ENCODE assay signal across 9 cellular contexts in the genomic region with DNA sequence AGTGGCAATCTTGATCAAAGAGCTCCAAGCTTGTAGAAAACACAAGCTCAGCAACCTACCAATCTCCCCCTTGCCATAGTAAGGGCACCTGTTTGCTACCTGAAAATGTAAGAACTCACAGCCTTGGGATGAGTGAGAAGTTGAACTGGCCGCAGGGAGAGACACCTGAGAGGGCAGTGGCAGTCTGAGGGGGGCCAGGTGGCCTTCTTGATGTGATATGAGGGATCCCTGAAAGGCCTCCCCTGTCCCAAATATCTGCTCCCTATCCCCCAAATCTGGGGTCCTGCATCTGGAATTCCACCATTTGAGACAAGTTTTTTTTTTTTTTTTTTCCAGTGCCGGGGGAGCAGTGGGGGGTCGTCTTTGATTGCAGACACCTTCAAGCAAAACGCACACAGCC.
DNase-seq lines count a peak whose midpoint lies in the region; ATAC-seq and TF ChIP-seq lines count a peak whose summit lies in the region.
"Had no signal": no experiment of that assay in that cellular context is flagged by ENCODE, and none has a peak within 500 bp of the region (broad histone marks: within the 10 kb centered on the region; RNA-seq: fewer than 3 reads in every experiment).

No MANE protein-coding gene starts in this region.

- H3K56ac ChIP-seq in H9 (ENCODE audit: insufficient read length, low read depth, low read length): no peak overlapping the region

- no peak overlapping the region for H4K91ac ChIP-seq in H9 (ENCODE audit: insufficient read length, low read depth, low read length)

- H4K20me1 ChIP-seq in H9 (ENCODE audit: control insufficient read depth, insufficient read depth, insufficient read length): no peaks in the 10 kb centered on the region

- no CpG with 5 or more reads among the region's 4 CpGs for WGBS in H9 (ENCODE audit: extremely low coverage, insufficient read length, low lambda C conversion rate)

- H2BK5ac ChIP-seq in H9 (ENCODE audit: insufficient read length, low read length): no peak overlapping the region

- no peak overlapping the region for H4K5ac ChIP-seq in H9 (ENCODE audit: insufficient read length, low read depth, low read length)

- H2BK12ac ChIP-seq in H9 (ENCODE audit: insufficient read length, low read depth, low read length): no peak overlapping the region

- H3K4me1 Mint-ChIP-seq in H9: peaks cover 21 to 25% of the 10 kb centered on the region in 2 experiments
- H3K4me1 Mint-ChIP-seq in activated naive CD8-positive, alpha-beta T cell treated with anti-CD3 and anti-CD28 coated beads for 36 hours: no peaks in the 10 kb centered on the region
- peaks cover 9% of the 10 kb centered on the region for H3K4me1 Mint-ChIP-seq in stimulated activated effector memory CD8-positive, alpha-beta T cell treated with anti-CD3 and anti-CD28 coated beads, Interleukin-12 subunit alpha, Interleukin-12 subunit beta, amount 100 ng/mL, for 72 hours

- H3K9me3 ChIP-seq in H9 (ENCODE audit: control insufficient read depth, low read depth, low read length) (no peaks in the 10 kb centered on the region), iPS-18c (ENCODE audit: control insufficient read depth, insufficient read depth, low read length) (peaks cover 2% of the 10 kb centered on the region)

- no peak overlapping the region for H3T11ph ChIP-seq in H9 (ENCODE audit: low read length)

- H3K27ac ChIP-seq in H9 (ENCODE audit: insufficient read length, low read depth, low read length): no peak overlapping the region

- no peaks in the 10 kb centered on the region for H3K9me3 Mint-ChIP-seq in H9
- no peaks in the 10 kb centered on the region for H3K9me3 Mint-ChIP-seq in activated naive CD8-positive, alpha-beta T cell treated with anti-CD3 and anti-CD28 coated beads for 36 hours
- no peaks in the 10 kb centered on the region for H3K9me3 Mint-ChIP-seq in stimulated activated effector memory CD8-positive, alpha-beta T cell treated with anti-CD3 and anti-CD28 coated beads, Interleukin-12 subunit alpha, Interleukin-12 subunit beta, amount 100 ng/mL, for 72 hours

- no peak overlapping the region for H2BK20ac ChIP-seq in H9 (ENCODE audit: low read depth, low read length, poor library complexity, severe bottlenecking)

- peak overlapping the region; percentile 68 for H3K4me2 ChIP-seq in H9 (ENCODE audit: insufficient read depth, insufficient read length, low read length)

- H2BK120ac ChIP-seq in H9 (ENCODE audit: low read depth, low read length, poor library complexity, severe bottlenecking): no peak overlapping the region

- H3K27ac Mint-ChIP-seq in H9: no peak overlapping the region
- no peak overlapping the region for H3K27ac Mint-ChIP-seq in activated naive CD8-positive, alpha-beta T cell treated with anti-CD3 and anti-CD28 coated beads for 36 hours
- no peak overlapping the region for H3K27ac Mint-ChIP-seq in stimulated activated effector memory CD8-positive, alpha-beta T cell treated with anti-CD3 and anti-CD28 coated beads, Interleukin-12 subunit alpha, Interleukin-12 subunit beta, amount 100 ng/mL, for 72 hours

- peaks cover 75% of the 10 kb centered on the region for H3K27me3 Mint-ChIP-seq in H9 (ENCODE audit: low read depth)
- peaks cover 37% of the 10 kb centered on the region for H3K27me3 Mint-ChIP-seq in activated naive CD8-positive, alpha-beta T cell treated with anti-CD3 and anti-CD28 coated beads for 36 hours

- H2AK5ac ChIP-seq in H9 (ENCODE audit: insufficient read length, low read length): no peak overlapping the region

- no peak for DNase-seq in H9
- DNase-seq in activated naive CD8-positive, alpha-beta T cell treated with anti-CD3 and anti-CD28 coated beads for 36 hours: no peak
- DNase-seq in stimulated activated effector memory CD8-positive, alpha-beta T cell treated with anti-CD3 and anti-CD28 coated beads, Interleukin-12 subunit alpha, Interleukin-12 subunit beta, amount 100 ng/mL, for 72 hours (ENCODE audit: low spot score in 2 of 2): no peak
- DNase-seq in NCI-H446 treated with DMSO at 0.1 percent for 48 hours (lab: John Stamatoyannopoulos, UW): no peak
- no peak for DNase-seq in HuH-7.5 (ENCODE audit: low spot score)
- no peak for DNase-seq in mucosa of gallbladder (ENCODE audit: low spot score)
- no peak for DNase-seq in amygdala (lab: John Stamatoyannopoulos, UW)
- DNase-seq: islet precursor cell had no signal

- no peak overlapping the region for H3K18ac ChIP-seq in H9 (ENCODE audit: insufficient read length, low read depth, low read length)

- H3K4ac ChIP-seq in H9 (ENCODE audit: low read depth, low read length): no peak overlapping the region

- H3K14ac ChIP-seq in H9 (ENCODE audit: insufficient read depth, low read length): no peak overlapping the region

- H3K4me3 ChIP-seq in iPS-18c (ENCODE audit: insufficient read depth, low read depth, low read length): peak overlapping the region; percentile 71; the same call in 1 of the 2 replicates

- H4K8ac ChIP-seq in H9 (replicated peaks; ENCODE audit: insufficient read length, low read depth, low read length): no peak overlapping the region

- H3K79me2 ChIP-seq in H9 (ENCODE audit: insufficient read depth, low read length): no peaks in the 10 kb centered on the region

- TF ChIP-seq CTCF in H9 (conservative IDR thresholded peaks at IDR 0.05): no peak

- no peak overlapping the region for H3K9ac ChIP-seq in H9 (ENCODE audit: extremely low read depth, insufficient read length, low read length)

- peaks cover 9% of the 10 kb centered on the region for H3K23me2 ChIP-seq in H9 (ENCODE audit: insufficient read length, low read depth, low read length, poor library complexity, severe bottlenecking)

- no peak overlapping the region for H2AFZ ChIP-seq in H9 (ENCODE audit: low read length)

- peaks cover 18% of the 10 kb centered on the region; the same call in 1 of the 2 replicates for H3K27me3 ChIP-seq in H9 (ENCODE audit: insufficient read depth, low read length)

- peak overlapping the region; percentile 65 to 81; a peak in 3 of 5 replicates for H3K4me3 Mint-ChIP-seq in H9
- H3K4me3 Mint-ChIP-seq in activated naive CD8-positive, alpha-beta T cell treated with anti-CD3 and anti-CD28 coated beads for 36 hours: peak overlapping the region; percentile 12
- H3K4me3 Mint-ChIP-seq in stimulated activated effector memory CD8-positive, alpha-beta T cell treated with anti-CD3 and anti-CD28 coated beads, Interleukin-12 subunit alpha, Interleukin-12 subunit beta, amount 100 ng/mL, for 72 hours: peak overlapping the region; percentile 57

- peaks cover 7% of the 10 kb centered on the region; the same call in 1 of the 2 replicates for H3K4me1 ChIP-seq in H9 (ENCODE audit: insufficient read depth, low read length)

- H3K79me1 ChIP-seq in H9 (ENCODE audit: insufficient read depth, low read depth, low read length, poor library complexity, severe bottlenecking): no peaks in the 10 kb centered on the region

- H2BK15ac ChIP-seq in H9 (ENCODE audit: low read depth, low read length): no peak overlapping the region

- no peak overlapping the region for H3K23ac ChIP-seq in H9 (ENCODE audit: insufficient read length, low read depth, low read length)

- H3K36me3 Mint-ChIP-seq in H9 (ENCODE audit: insufficient read depth in 1 of 3, low read depth in 3 of 3): no peaks in the 10 kb centered on the region
- H3K36me3 Mint-ChIP-seq in activated naive CD8-positive, alpha-beta T cell treated with anti-CD3 and anti-CD28 coated beads for 36 hours: no peaks in the 10 kb centered on the region
- H3K36me3 Mint-ChIP-seq in stimulated activated effector memory CD8-positive, alpha-beta T cell treated with anti-CD3 and anti-CD28 coated beads, Interleukin-12 subunit alpha, Interleukin-12 subunit beta, amount 100 ng/mL, for 72 hours: no peaks in the 10 kb centered on the region

- no peak for ATAC-seq in stimulated activated effector memory CD8-positive, alpha-beta T cell treated with anti-CD3 and anti-CD28 coated beads, Interleukin-12 subunit alpha, Interleukin-12 subunit beta, amount 100 ng/mL, for 72 hours

Comparison
In these comparisons a context has a peak if more than half of its experiments do, and no peak if none do; other contexts are left out.
1. H3K4me3 Mint-ChIP-seq: peak in every context shown above with its lines; median percentile 73 in H9; 57 in stimulated activated effector memory CD8-positive, alpha-beta T cell treated with anti-CD3 and anti-CD28 coated beads, Interleukin-12 subunit alpha, Interleukin-12 subunit beta, amount 100 ng/mL, for 72 hours; 12 in activated naive CD8-positive, alpha-beta T cell treated with anti-CD3 and anti-CD28 coated beads for 36 hours.